In genomic region chr2:74206180-74206688, GRCh38 we compare ENCODE assay signal across 8 cellular contexts. TPM values are rescaled to one million over a fixed set of nuclear protein-coding genes. Genes with fewer than 3 reads are reported as not detected.
DNase-seq lines count a peak whose midpoint lies in the region; ATAC-seq and TF ChIP-seq lines count a peak whose summit lies in the region.

No MANE protein-coding gene starts in this region.

- H3K9me3 Mint-ChIP-seq in activated CD4-positive, alpha-beta memory T cell treated with anti-CD3 and anti-CD28 coated beads, Interleukin-2, amount 10 ng/mL, durations not matched to agents 7 days and 5 days, result no peaks in the 10 kb centered on the region

- peak overlapping the region; percentile 96 for H3K27ac Mint-ChIP-seq in activated CD4-positive, alpha-beta memory T cell treated with anti-CD3 and anti-CD28 coated beads, Interleukin-2, amount 10 ng/mL, durations not matched to agents 7 days and 5 days

- H3K9me3 ChIP-seq in BLaER1, result no peaks in the 10 kb centered on the region

- ATAC-seq in GM19397 (IDR thresholded peaks at IDR 0.05; ENCODE audit: unreplicated experiment), result peak; percentile 81
- peak; percentile 45 for ATAC-seq in HG03469 (IDR thresholded peaks at IDR 0.05; ENCODE audit: unreplicated experiment)

- peaks cover 80% of the 10 kb centered on the region for H3K36me3 Mint-ChIP-seq in activated CD4-positive, alpha-beta memory T cell treated with anti-CD3 and anti-CD28 coated beads, Interleukin-2, amount 10 ng/mL, durations not matched to agents 7 days and 5 days (ENCODE audit: low read depth)

- H3K4me1 ChIP-seq in BLaER1, result peaks cover 39% of the 10 kb centered on the region

- no peaks in the 10 kb centered on the region for H3K27me3 Mint-ChIP-seq in activated CD4-positive, alpha-beta memory T cell treated with anti-CD3 and anti-CD28 coated beads, Interleukin-2, amount 10 ng/mL, durations not matched to agents 7 days and 5 days

- peaks cover 78% of the 10 kb centered on the region for H3K4me1 Mint-ChIP-seq in activated CD4-positive, alpha-beta memory T cell treated with anti-CD3 and anti-CD28 coated beads, Interleukin-2, amount 10 ng/mL, durations not matched to agents 7 days and 5 days

- peak overlapping the region; percentile 64 for H3K4me3 Mint-ChIP-seq in activated CD4-positive, alpha-beta memory T cell treated with anti-CD3 and anti-CD28 coated beads, Interleukin-2, amount 10 ng/mL, durations not matched to agents 7 days and 5 days

- H3K9ac ChIP-seq in BLaER1, result peak overlapping the region; percentile 30; the same call in 1 of the 2 replicates

- no peak for TF ChIP-seq CTCF in fibroblast of villous mesenchyme (IDR thresholded peaks at IDR 0.05; ENCODE audit: insufficient read depth, low read depth, low read length)

- H4K20me1 ChIP-seq in BLaER1, result peaks cover 88% of the 10 kb centered on the region

- no peaks in the 10 kb centered on the region for H3K27me3 ChIP-seq in BLaER1

- POLR2A ChIA-PET in activated CD4-positive, alpha-beta memory T cell treated with anti-CD3 and anti-CD28 coated beads, Interleukin-2, amount 10 ng/mL, durations not matched to agents 7 days and 5 days (lab: Charles Lee), result interaction anchor here (0.6 to 6.4 kb wide), 16 partner anchors 7 to 457 kb away, joined by 3 to 125 read pairs (median 6); partner anchors contain the start of genes BOLA3, MOB1A, MTHFD2 and STAMBP

- H3K27ac ChIP-seq in BLaER1, result peak overlapping the region; percentile 51

- CTCF ChIA-PET in activated CD4-positive, alpha-beta memory T cell treated with anti-CD3 and anti-CD28 coated beads, Interleukin-2, amount 10 ng/mL, durations not matched to agents 7 days and 5 days (lab: Charles Lee), result interaction anchor here (0.8 to 5.0 kb wide), 11 partner anchors 9 to 384 kb away, joined by 3 to 41 read pairs (median 4); partner anchors contain the start of genes BOLA3 and MOB1A

- peak overlapping the region; percentile 53 for H3K4me2 ChIP-seq in BLaER1

- DNase-seq in activated CD4-positive, alpha-beta memory T cell treated with anti-CD3 and anti-CD28 coated beads, Interleukin-2, amount 10 ng/mL, durations not matched to agents 7 days and 5 days, result peak; percentile 67
- DNase-seq in fibroblast of villous mesenchyme (ENCODE audit: low read depth), result peak; percentile 95
- peak; percentile 38 for DNase-seq in stimulated activated CD4-positive, alpha-beta T cell treated with anti-CD3 and anti-CD28 coated beads, Interleukin-4, amount 100 ng/mL, for 24 hours
- no peak for DNase-seq in OCI-M2 (lab: John Stamatoyannopoulos, UW; ENCODE audit: unreplicated experiment)
- DNase-seq in NCI-H345 (lab: John Stamatoyannopoulos, UW), result no peak

- H3K36me3 ChIP-seq in BLaER1, result peaks cover 98% of the 10 kb centered on the region

- no peak overlapping the region for H3K4me3 ChIP-seq in BLaER1
- no peak overlapping the region for H3K4me3 ChIP-seq in fibroblast of villous mesenchyme (ENCODE audit: low read depth, low read length)

RNA-seq across cellular contexts. Expression of gene MTHFD2, which starts 7.8 kb away (rescaled TPM):
- total RNA-seq in activated CD4-positive, alpha-beta memory T cell treated with anti-CD3 and anti-CD28 coated beads, Interleukin-2, amount 10 ng/mL, durations not matched to agents 7 days and 5 days, result 100 to 1,000 TPM; 264 to 277 TPM
- 174 and 177 TPM in 2 replicates for total RNA-seq in fibroblast of villous mesenchyme

RNA-seq across cellular contexts. Expression of gene MOB1A, which starts 27.6 kb away (rescaled TPM):
- total RNA-seq in activated CD4-positive, alpha-beta memory T cell treated with anti-CD3 and anti-CD28 coated beads, Interleukin-2, amount 10 ng/mL, durations not matched to agents 7 days and 5 days, result 100 to 1,000 TPM; 188 to 193 TPM
- total RNA-seq in fibroblast of villous mesenchyme, result 102 and 155 TPM in 2 replicates

RNA-seq across cellular contexts. Expression of gene BOLA3, which starts 58.5 kb away (rescaled TPM):
- total RNA-seq in activated CD4-positive, alpha-beta memory T cell treated with anti-CD3 and anti-CD28 coated beads, Interleukin-2, amount 10 ng/mL, durations not matched to agents 7 days and 5 days, result 10 to 100 TPM; 46.5 to 55.4 TPM
- total RNA-seq in fibroblast of villous mesenchyme, result 41.2 and 50.1 TPM in 2 replicates

Comparison
In these comparisons a context has a peak if more than half of its experiments do, and no peak if none do; other contexts are left out.
1. DNase-seq: peak in activated CD4-positive, alpha-beta memory T cell treated with anti-CD3 and anti-CD28 coated beads, Interleukin-2, amount 10 ng/mL, durations not matched to agents 7 days and 5 days (single experiment), fibroblast of villous mesenchyme (single experiment) and stimulated activated CD4-positive, alpha-beta T cell treated with anti-CD3 and anti-CD28 coated beads, Interleukin-4, amount 100 ng/mL, for 24 hours (single experiment); none in OCI-M2 (single experiment) and NCI-H345 (single experiment).